ENCODE assay signal across 1 cellular context in the genomic region with DNA sequence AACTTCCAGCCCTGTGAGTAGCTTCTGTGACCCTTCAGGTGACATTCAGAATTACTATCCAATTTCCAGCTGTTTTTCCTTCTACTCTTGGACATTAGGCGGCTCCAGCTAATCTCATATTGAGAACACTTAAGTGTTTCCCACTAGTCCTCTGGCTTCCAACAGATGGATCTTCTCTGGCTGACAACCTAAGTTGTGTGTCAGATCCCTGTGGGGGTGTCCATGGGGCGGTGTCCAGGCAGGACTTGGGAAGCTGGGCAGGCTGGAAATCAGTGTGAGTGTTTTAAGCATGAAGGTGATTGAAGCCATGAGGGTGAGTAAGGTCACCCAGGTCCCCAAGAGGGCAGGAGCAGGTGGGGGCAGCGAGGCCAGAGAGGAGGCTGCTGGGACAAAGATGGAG.
TF ChIP-seq lines count a peak whose summit lies in the region.

No MANE protein-coding gene starts in this region.

TF ChIP-seq in GM12878, 131 proteins besides CTCF, POLR2A, EP300 and RAD21:
- TF ChIP-seq NR2C1 (IDR thresholded peaks at IDR 0.05) (no peak), PKNOX1 (IDR thresholded peaks at IDR 0.05) (no peak)
